Comparison of ENCODE assay signal across 9 cellular contexts in genomic region chr6:52575490-52575868, GRCh38. TPM values are rescaled to one million over a fixed set of nuclear protein-coding genes. Genes with fewer than 3 reads are reported as not detected.
DNase-seq lines count a peak whose midpoint lies in the region; ATAC-seq and TF ChIP-seq lines count a peak whose summit lies in the region.
"Had no signal": no experiment of that assay in that cellular context is flagged by ENCODE, and none has a peak within 500 bp of the region (broad histone marks: within the 10 kb centered on the region; RNA-seq: fewer than 3 reads in every experiment).

No MANE protein-coding gene starts in this region.

- H3K4me3 Mint-ChIP-seq in CD8-positive, alpha-beta T cell, result peak overlapping the region; percentile 87
- H3K4me3 Mint-ChIP-seq in effector memory CD8-positive, alpha-beta T cell, result peak overlapping the region; percentile 77 to 82

- no peak overlapping the region for H3K18ac ChIP-seq in neuronal stem cell (ENCODE audit: low read length)

- ATAC-seq in CD8-positive, alpha-beta T cell, result no peak
- ATAC-seq in effector memory CD8-positive, alpha-beta T cell (replicated peaks), result no peak
- no peak for ATAC-seq in HG02642 (IDR thresholded peaks at IDR 0.05; ENCODE audit: poor library complexity, unreplicated experiment)

- POLR2A ChIA-PET in CD8-positive, alpha-beta T cell (lab: Charles Lee), result interaction anchor here (0.7 to 1.9 kb wide), 7 partner anchors 9 to 291 kb away, joined by 3 to 6 read pairs (median 4); partner anchors contain the start of gene MCM3

- no peaks in the 10 kb centered on the region for H3K27me3 Mint-ChIP-seq in CD8-positive, alpha-beta T cell (ENCODE audit: low read depth)
- no peaks in the 10 kb centered on the region for H3K27me3 Mint-ChIP-seq in effector memory CD8-positive, alpha-beta T cell

- peaks cover 57% of the 10 kb centered on the region for H3K4me1 Mint-ChIP-seq in CD8-positive, alpha-beta T cell (ENCODE audit: low read depth)
- peaks cover 43 to 45% of the 10 kb centered on the region in 2 donors for H3K4me1 Mint-ChIP-seq in effector memory CD8-positive, alpha-beta T cell (ENCODE audit: low read depth in 2 of 2)

- no peak overlapping the region for H3K9ac ChIP-seq in neuronal stem cell (ENCODE audit: low read depth, low read length, poor library complexity)

- peaks cover 4% of the 10 kb centered on the region for H3K36me3 Mint-ChIP-seq in CD8-positive, alpha-beta T cell
- peaks cover 22% of the 10 kb centered on the region for H3K36me3 Mint-ChIP-seq in effector memory CD8-positive, alpha-beta T cell (ENCODE audit: insufficient read depth)

- no peak overlapping the region for H2AFZ ChIP-seq in neuronal stem cell (ENCODE audit: low read length)

- CTCF ChIA-PET in CD8-positive, alpha-beta T cell (lab: Charles Lee), result interaction anchor here (0.6 to 2.7 kb wide), 9 partner anchors 8 to 291 kb away, joined by 3 to 10 read pairs (median 3); partner anchors contain the start of gene MCM3

- no peak overlapping the region for H3K4me2 ChIP-seq in neuronal stem cell (ENCODE audit: insufficient read depth, low read length, poor library complexity, severe bottlenecking)

- H2BK12ac ChIP-seq in neuronal stem cell (ENCODE audit: low read length), result no peak overlapping the region

- no peak for DNase-seq in CD8-positive, alpha-beta T cell
- DNase-seq in NB4 (ENCODE audit: low read depth) (no peak), neuronal stem cell (ENCODE audit: low spot score) (no peak), kidney glomerular epithelial cell (lab: John Stamatoyannopoulos, UW) (no peak), HuH-7 (ENCODE audit: low spot score) (no peak), COLO829 (ENCODE audit: low spot score) (no peak)
- no peak for DNase-seq in effector memory CD8-positive, alpha-beta T cell
- DNase-seq: foreskin keratinocyte had no signal

- peaks cover 44% of the 10 kb centered on the region for H3K4me1 ChIP-seq in CD8-positive, alpha-beta T cell (ENCODE audit: insufficient read depth, low read length)
- peaks cover 31 to 32% of the 10 kb centered on the region in 2 donors for H3K4me1 ChIP-seq in neuronal stem cell (ENCODE audit: control insufficient read depth in 2 of 2, insufficient read depth in 1 of 2, low read depth in 1 of 2, low read length in 2 of 2)

- peak overlapping the region; percentile 87 for H3K27ac Mint-ChIP-seq in CD8-positive, alpha-beta T cell
- H3K27ac Mint-ChIP-seq in effector memory CD8-positive, alpha-beta T cell, result peak overlapping the region; percentile 92 to 96

- H4K8ac ChIP-seq in neuronal stem cell (ENCODE audit: low read depth, low read length), result no peak overlapping the region

- no peak for TF ChIP-seq POLR2A in NB4 (IDR thresholded peaks at IDR 0.05; ENCODE audit: extremely low read depth, insufficient read length)

- intact Hi-C loops in CD8-positive, alpha-beta T cell (cut with DNase I, micrococcal nuclease), result loop anchor here (5.0 to 10.0 kb wide), 4 partner anchors 87 to 1079 kb away; partner anchors contain the start of genes GCLC (in 2 of the 2) and GSTA4 (in 2 of the 2)

- peak overlapping the region; percentile 19 for H3K4me3 ChIP-seq in CD8-positive, alpha-beta T cell (ENCODE audit: low read depth, low read length)
- H3K4me3 ChIP-seq in NB4 (ENCODE audit: low read depth, low read length) (peak overlapping the region; percentile 74), neuronal stem cell (ENCODE audit: low read length in 2 of 2) (peak overlapping the region in 1 of 2 donors; percentile 23)

- H2AK5ac ChIP-seq in neuronal stem cell (ENCODE audit: low read depth, low read length), result peak overlapping the region; percentile 67

- no peak overlapping the region for H2BK15ac ChIP-seq in neuronal stem cell (ENCODE audit: low read length)

- H3K14ac ChIP-seq in neuronal stem cell (ENCODE audit: low read length), result no peak overlapping the region

- H3K9me3 ChIP-seq in CD8-positive, alpha-beta T cell (ENCODE audit: low read length), result no peaks in the 10 kb centered on the region
- H3K9me3 ChIP-seq in neuronal stem cell (replicated peaks in 1 of 2; ENCODE audit: control insufficient read depth in 2 of 2, insufficient read depth in 1 of 2, low read depth in 1 of 2, low read length in 2 of 2), result peaks cover 1 to 2% of the 10 kb centered on the region in 2 donors

- peaks cover 2% of the 10 kb centered on the region for H3K79me1 ChIP-seq in neuronal stem cell (ENCODE audit: low read depth, low read length)

- no peaks in the 10 kb centered on the region for H3K36me3 ChIP-seq in CD8-positive, alpha-beta T cell (ENCODE audit: insufficient read depth, low read length)
- peaks cover 0 to 5% of the 10 kb centered on the region in 2 donors for H3K36me3 ChIP-seq in neuronal stem cell (replicated peaks in 1 of 2; ENCODE audit: control insufficient read depth in 2 of 2, insufficient read depth in 2 of 2, low read length in 2 of 2)

- H3K4ac ChIP-seq in neuronal stem cell (ENCODE audit: low read length), result no peak overlapping the region

- no peaks in the 10 kb centered on the region for H3K9me3 Mint-ChIP-seq in CD8-positive, alpha-beta T cell
- no peaks in the 10 kb centered on the region for H3K9me3 Mint-ChIP-seq in effector memory CD8-positive, alpha-beta T cell

- H3K27me3 ChIP-seq in CD8-positive, alpha-beta T cell (ENCODE audit: insufficient read depth, low read length), result no peaks in the 10 kb centered on the region
- no peaks in the 10 kb centered on the region for H3K27me3 ChIP-seq in neuronal stem cell (ENCODE audit: control insufficient read depth in 3 of 3, insufficient read depth in 3 of 3, low read depth in 1 of 3, low read length in 3 of 3)
- H3K27me3 ChIP-seq: foreskin keratinocyte had no signal

- no peak overlapping the region for H2BK5ac ChIP-seq in neuronal stem cell (ENCODE audit: low read length)

- no peak overlapping the region for H2BK120ac ChIP-seq in neuronal stem cell (ENCODE audit: low read depth, low read length)

- H3K27ac ChIP-seq in CD8-positive, alpha-beta T cell (ENCODE audit: low read depth, low read length), result no peak overlapping the region
- H3K27ac ChIP-seq in neuronal stem cell (replicated peaks; ENCODE audit: low read length), result no peak overlapping the region
- H3K27ac ChIP-seq: foreskin keratinocyte had no signal

- no CpG with 5 or more reads among the region's 10 CpGs for WGBS in neuronal stem cell (ENCODE audit: extremely low coverage in 2 of 2, insufficient read length in 2 of 2, insufficient replicate concordance in 1 of 2), 2 donors

- H3K23ac ChIP-seq in neuronal stem cell (ENCODE audit: low read depth, low read length, poor library complexity), result no peak overlapping the region

- no peak overlapping the region for H4K91ac ChIP-seq in neuronal stem cell (ENCODE audit: low read depth, low read length, poor library complexity)

- no peak for TF ChIP-seq CTCF in CD8-positive, alpha-beta T cell (IDR thresholded peaks at IDR 0.05)
- no peak for TF ChIP-seq CTCF in NB4 (IDR thresholded peaks at IDR 0.05; ENCODE audit: low read depth, low read length)

RNA-seq across cellular contexts. Expression of gene TRAM2, which starts 1.4 kb away (rescaled TPM):
- total RNA-seq in CD8-positive, alpha-beta T cell, result 1 to 10 TPM; 4.6 to 4.9 TPM
- 13.2 TPM for polyA plus RNA-seq in neuronal stem cell (2013, experiment 1 of 2)
- polyA plus RNA-seq in neuronal stem cell (2013, experiment 2 of 2), result 14.0 TPM
